15 cellular contexts compared by ENCODE assay signal in the genomic region with DNA sequence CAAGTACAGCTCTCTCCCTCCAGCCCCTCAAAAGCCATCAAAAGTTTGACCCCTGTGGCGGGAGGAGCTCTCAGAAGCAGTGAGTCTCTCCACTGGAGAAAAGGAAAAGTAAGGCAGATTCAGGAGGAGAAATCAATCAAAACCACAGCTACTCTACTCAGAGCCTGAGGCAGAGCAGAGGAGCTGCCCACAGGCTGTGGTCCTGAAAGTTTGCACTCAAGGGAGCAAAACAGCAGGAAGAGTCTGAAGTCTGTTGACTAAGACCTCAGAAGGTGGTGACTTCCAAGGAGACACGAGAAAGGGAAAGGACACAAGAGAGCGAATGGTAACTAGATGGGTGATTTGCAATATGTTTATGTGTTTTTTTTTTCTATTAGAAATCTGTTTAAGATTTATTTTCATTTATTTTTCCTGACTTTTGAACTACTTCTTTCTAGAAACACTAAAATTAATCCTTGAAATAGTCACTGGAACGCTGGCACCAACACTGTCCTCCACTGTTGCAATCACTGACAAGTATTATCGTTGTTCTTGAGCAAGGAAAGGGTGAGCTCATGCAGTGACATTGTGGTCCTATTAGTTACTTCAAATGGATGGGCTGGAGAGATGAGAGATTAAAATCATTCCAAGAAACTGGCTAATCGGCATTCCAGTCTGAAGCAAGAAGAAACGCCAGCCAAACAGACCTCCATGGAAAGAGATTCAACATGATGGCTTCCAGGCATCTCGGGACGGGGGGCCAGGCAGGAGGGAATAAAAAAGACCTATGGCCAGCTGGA. TPM values are rescaled to one million over a fixed set of nuclear protein-coding genes. Genes with fewer than 3 reads are reported as not detected.
DNase-seq lines count a peak whose midpoint lies in the region; TF ChIP-seq lines count a peak whose summit lies in the region.
"Had no signal": no experiment of that assay in that cellular context is flagged by ENCODE, and none has a peak within 500 bp of the region (broad histone marks: within the 10 kb centered on the region; RNA-seq: fewer than 3 reads in every experiment).

No MANE protein-coding gene starts in this region.

- H3K4me1 Mint-ChIP-seq in Caco-2 (ENCODE audit: low read depth, unreplicated experiment), result peaks cover 6% of the 10 kb centered on the region

- H3K27ac Mint-ChIP-seq in Caco-2 (ENCODE audit: unreplicated experiment), result no peak overlapping the region

- CTCF ChIA-PET in Caco-2 (lab: Charles Lee), result no interaction called here

- no TSS peak for BruUV-seq in Caco-2 (replicated peaks; lab: Mats Ljungman, UMichigan)

- H4K20me1 ChIP-seq in osteoblast (ENCODE audit: insufficient read depth, low read length), result peaks cover 3% of the 10 kb centered on the region

- no peak overlapping the region for H2BK5ac ChIP-seq in mesenchymal stem cell (ENCODE audit: low read depth, low read length, poor library complexity, severe bottlenecking)

- H3K4me2 ChIP-seq in mesenchymal stem cell (ENCODE audit: low read length, poor library complexity, severe bottlenecking), result no peak overlapping the region
- H3K4me2 ChIP-seq in osteoblast (ENCODE audit: insufficient read depth, low read length), result no peak overlapping the region

- no peak overlapping the region for H4K8ac ChIP-seq in mesenchymal stem cell (ENCODE audit: low read length)

- no peak overlapping the region for H2BK15ac ChIP-seq in mesenchymal stem cell (ENCODE audit: low read depth, poor library complexity, severe bottlenecking)

- no peaks in the 10 kb centered on the region for H3K79me1 ChIP-seq in mesenchymal stem cell (replicated peaks; ENCODE audit: low read length, poor library complexity, severe bottlenecking)

- H3K79me2 ChIP-seq in osteoblast (ENCODE audit: insufficient read depth, low read length), result no peaks in the 10 kb centered on the region

- H3K18ac ChIP-seq in mesenchymal stem cell (ENCODE audit: low read depth in 1 of 2, low read length in 2 of 2), result no peak overlapping the region

- H2BK12ac ChIP-seq in mesenchymal stem cell (ENCODE audit: low read length in 2 of 2), result no peak overlapping the region

- H3K9me3 Mint-ChIP-seq in Caco-2 (ENCODE audit: unreplicated experiment), result peaks cover under 1% of the 10 kb centered on the region

- H2AFZ ChIP-seq in mesenchymal stem cell (ENCODE audit: low read depth, low read length) (no peak overlapping the region), osteoblast (ENCODE audit: low read length) (no peak overlapping the region)

- no peak overlapping the region for H3K4me3 Mint-ChIP-seq in Caco-2 (ENCODE audit: unreplicated experiment)

- no peaks in the 10 kb centered on the region for H3K27me3 ChIP-seq in Caco-2 (replicated peaks; ENCODE audit: control insufficient read depth, insufficient read depth, low read length)
- no peaks in the 10 kb centered on the region for H3K27me3 ChIP-seq in mesenchymal stem cell (ENCODE audit: control insufficient read depth in 1 of 2, insufficient read depth in 1 of 2, low read length in 2 of 2)
- no peaks in the 10 kb centered on the region for H3K27me3 ChIP-seq in osteoblast (ENCODE audit: insufficient read depth, low read length)
- H3K27me3 ChIP-seq: BE2C had no signal

- H3K9ac ChIP-seq in mesenchymal stem cell (ENCODE audit: low read length), result no peak overlapping the region

- H3K23ac ChIP-seq in mesenchymal stem cell (ENCODE audit: low read length in 2 of 2), result no peak overlapping the region

- no peak overlapping the region for H2AK5ac ChIP-seq in mesenchymal stem cell (ENCODE audit: low read length, severe bottlenecking)

- H3K36me3 ChIP-seq in Caco-2 (ENCODE audit: control insufficient read depth, insufficient read depth, low read length) (no peaks in the 10 kb centered on the region), mesenchymal stem cell (ENCODE audit: control insufficient read depth in 1 of 2, insufficient read depth in 2 of 2, low read depth in 1 of 2, low read length in 2 of 2) (no peaks in the 10 kb centered on the region), osteoblast (ENCODE audit: insufficient read depth, low read length) (no peaks in the 10 kb centered on the region)
- H3K36me3 ChIP-seq: BE2C had no signal

- WGBS in mesenchymal stem cell, result 64% methylated on average over 8 of the region's 9 CpGs

- H3K27me3 Mint-ChIP-seq in Caco-2 (ENCODE audit: insufficient read depth, unreplicated experiment), result no peaks in the 10 kb centered on the region

- intact Hi-C loops in Caco-2 (cut with micrococcal nuclease; ENCODE audit: unreplicated experiment), result loop anchor here (1.0 kb wide), 1 partner anchor 38 kb away; no protein-coding TSS in a partner anchor

- H3K9me3 ChIP-seq in Caco-2 (no peaks in the 10 kb centered on the region), mesenchymal stem cell (ENCODE audit: control insufficient read depth, low read length) (peaks cover 12% of the 10 kb centered on the region), osteoblast (ENCODE audit: low read depth, low read length) (no peaks in the 10 kb centered on the region)
- H3K9me3 ChIP-seq: BE2C had no signal

- DNase-seq in Caco-2 (peak; percentile 18 to 35), RPMI7951 (ENCODE audit: low read depth) (peak; percentile 42), fibroblast of mammary gland (ENCODE audit: low read depth) (peak; percentile 40), mesenchymal stem cell (peak; percentile 10), kidney glomerular epithelial cell (lab: John Stamatoyannopoulos, UW) (no peak), osteoblast (ENCODE audit: insufficient read length, low spot score, missing footprints) (no peak), NCI-H187 (lab: John Stamatoyannopoulos, UW) (no peak)
- DNase-seq in stimulated activated CD4-positive, alpha-beta T cell treated with anti-CD3 and anti-CD28 coated beads, Interleukin-4, amount 100 ng/mL, for 24 hours, result no peak
- DNase-seq: activated CD4-positive, alpha-beta T cell treated with anti-CD3 and anti-CD28 coated beads, Interleukin-2, amount 50 U/mL, for 1 hour; BE2C; DMS79; NCI-H2227 treated with DMSO at 0.1 percent for 48 hours; stimulated activated naive CD8-positive, alpha-beta T cell treated with anti-CD3 and anti-CD28 coated beads, Interleukin-15, Interleukin-2, amounts not matched to agents 100 U/mL and 50 U/mL, for 24 hours; T-helper 2 cell had no signal

- no peak overlapping the region for H3K4ac ChIP-seq in mesenchymal stem cell (ENCODE audit: low read depth in 1 of 2, low read length in 2 of 2)

- H4K91ac ChIP-seq in mesenchymal stem cell (ENCODE audit: low read length), result no peak overlapping the region

- no peaks in the 10 kb centered on the region for H3K36me3 Mint-ChIP-seq in Caco-2 (ENCODE audit: insufficient read depth, unreplicated experiment)

- no peak overlapping the region for H3K4me3 ChIP-seq in Caco-2 (ENCODE audit: low read depth, low read length)
- no peak overlapping the region for H3K4me3 ChIP-seq in fibroblast of mammary gland (ENCODE audit: control insufficient read depth, low read depth, low read length)
- H3K4me3 ChIP-seq in mesenchymal stem cell (ENCODE audit: insufficient read depth in 1 of 2, low read depth in 1 of 2, low read length in 2 of 2), result no peak overlapping the region
- H3K4me3 ChIP-seq in osteoblast (ENCODE audit: insufficient read depth, low read length), result no peak overlapping the region

- H3K27ac ChIP-seq in mesenchymal stem cell (ENCODE audit: low read length, poor library complexity, severe bottlenecking), result no peak overlapping the region
- H3K27ac ChIP-seq in osteoblast (ENCODE audit: low read depth, low read length), result no peak overlapping the region
- H3K27ac ChIP-seq: HL-60 had no signal

- no peak for TF ChIP-seq CTCF in Caco-2 (IDR thresholded peaks at IDR 0.05; ENCODE audit: insufficient read depth in 1 of 2, low read depth in 1 of 2, low read length in 1 of 2, severe bottlenecking in 1 of 2, unreplicated experiment in 1 of 2)
- TF ChIP-seq CTCF in fibroblast of mammary gland (conservative IDR thresholded peaks at IDR 0.05; ENCODE audit: control insufficient read depth, insufficient read depth, low read depth, low read length), result no peak
- no peak for TF ChIP-seq CTCF in osteoblast (IDR thresholded peaks at IDR 0.05; ENCODE audit: extremely low read depth, low read depth, low read length)

- H3K4me1 ChIP-seq in Caco-2 (no peaks in the 10 kb centered on the region), mesenchymal stem cell (ENCODE audit: control insufficient read depth, insufficient read depth, low read depth, low read length) (no peaks in the 10 kb centered on the region), osteoblast (ENCODE audit: insufficient read depth, low read length) (no peaks in the 10 kb centered on the region)
- H3K4me1 ChIP-seq: BE2C had no signal

- POLR2A ChIA-PET in Caco-2 (lab: Charles Lee), result no interaction called here

- no peak overlapping the region for H2BK120ac ChIP-seq in mesenchymal stem cell (ENCODE audit: low read depth, low read length)

- H3K14ac ChIP-seq in mesenchymal stem cell (ENCODE audit: low read length in 2 of 2), result no peak overlapping the region

RNA-seq across cellular contexts. Expression of a gene that starts 35.8 kb away (rescaled TPM):
- total RNA-seq in Caco-2 (2022) (9.8 and 11.3 TPM in 2 replicates), osteoblast (9.8 and 11.8 TPM in 2 replicates)
- total RNA-seq in RPMI7951 (2014; rRNA removed; shearing (Covaris generic)), result 15.9 and 23.8 TPM in 2 replicates
- 7.7 TPM for polyA plus RNA-seq in mesenchymal stem cell (2013, experiment 1 of 2)
- polyA plus RNA-seq in mesenchymal stem cell (2013, experiment 2 of 2), result 7.5 TPM

Comparison
In these comparisons a context has a peak if more than half of its experiments do, and no peak if none do; other contexts are left out.
1. DNase-seq: peak in Caco-2 (2 of 2), RPMI7951 (single experiment), fibroblast of mammary gland (single experiment) and mesenchymal stem cell (single experiment); none in kidney glomerular epithelial cell (single experiment), stimulated activated CD4-positive, alpha-beta T cell treated with anti-CD3 and anti-CD28 coated beads, Interleukin-4, amount 100 ng/mL, for 24 hours (single experiment), osteoblast (single experiment) and NCI-H187 (0 of 2).